In the genomic region with DNA sequence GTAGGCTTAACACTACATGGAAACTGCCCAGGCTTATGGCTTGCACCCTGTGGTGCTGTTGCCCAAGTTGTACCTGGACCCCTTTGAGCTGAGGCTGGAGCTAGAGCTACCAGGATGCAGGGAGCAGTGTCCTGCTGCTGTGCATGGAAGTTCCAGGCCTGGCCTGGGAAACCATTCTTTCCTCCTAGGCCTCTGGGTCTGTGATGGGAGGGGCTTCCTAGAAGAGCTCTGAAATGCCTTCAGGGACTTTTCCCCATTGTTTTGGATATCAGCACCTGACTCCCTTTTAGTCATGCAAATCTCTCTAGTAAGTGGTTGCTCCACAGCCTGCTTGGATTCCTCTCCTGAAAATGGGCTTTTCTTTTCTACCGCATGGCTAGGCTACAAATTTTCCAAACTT, we compare ENCODE assay signal across 1 cellular context.
TF ChIP-seq lines count a peak whose summit lies in the region.

No MANE protein-coding gene starts in this region.

TF ChIP-seq in H1, 55 proteins besides CTCF, POLR2A, EP300 and RAD21:
- peak; percentile 38; the same call in 1 of the 2 replicates for TF ChIP-seq TCF12 (IDR thresholded peaks at IDR 0.05; ENCODE audit: low read depth, low read length)
- TF ChIP-seq SIX5 (IDR thresholded peaks at IDR 0.05; ENCODE audit: low read depth, low read length) = no peak
